Comparison of ENCODE assay signal across 14 cellular contexts in genomic region chr2:26727641-26728561, GRCh38. TPM values are rescaled to one million over a fixed set of nuclear protein-coding genes. Genes with fewer than 3 reads are reported as not detected.
DNase-seq lines count a peak whose midpoint lies in the region; ATAC-seq and TF ChIP-seq lines count a peak whose summit lies in the region.
"Had no signal": no experiment of that assay in that cellular context is flagged by ENCODE, and none has a peak within 500 bp of the region (broad histone marks: within the 10 kb centered on the region; RNA-seq: fewer than 3 reads in every experiment).

No MANE protein-coding gene starts in this region.

- no peaks in the 10 kb centered on the region for H3K36me3 ChIP-seq in CD8-positive, alpha-beta T cell (ENCODE audit: insufficient read depth, low read length)
- no peaks in the 10 kb centered on the region for H3K36me3 ChIP-seq in spleen

- no peak for TF ChIP-seq CTCF in CD8-positive, alpha-beta T cell (IDR thresholded peaks at IDR 0.05)
- TF ChIP-seq CTCF in spleen (IDR thresholded peaks at IDR 0.05 in 8 of 11, conservative IDR thresholded peaks at IDR 0.05 in 3 of 11): peak in 8 of 11 experiments; percentile 12 to 38 (median 24)
- no peak; the same call in 1 of the 2 replicates for TF ChIP-seq CTCF in RWPE1 (conservative IDR thresholded peaks at IDR 0.05; ENCODE audit: low read depth)
- TF ChIP-seq CTCF in GM10248 (IDR thresholded peaks at IDR 0.05; ENCODE audit: control extremely low read depth, extremely low read depth, low read depth, missing control alignments): no peak

- WGBS in spleen, 5 donors: 54 to 81% (median 75%) methylated on average over 74 to 101 of the region's 101 CpGs

- H3K9me3 Mint-ChIP-seq in CD8-positive, alpha-beta T cell: no peaks in the 10 kb centered on the region
- H3K9me3 Mint-ChIP-seq in activated CD4-positive, alpha-beta T cell treated with anti-CD3 and anti-CD28 coated beads, Interleukin-2, amount 10 ng/mL, durations not matched to agents 7 days and 5 days: no peaks in the 10 kb centered on the region
- H3K9me3 Mint-ChIP-seq: activated B cell treated with CpG ODN at 0.5 μM for 24 hours, type B pancreatic cell had no signal

- ATAC-seq in CD8-positive, alpha-beta T cell: peak; percentile 49

- H3K36me3 Mint-ChIP-seq in CD8-positive, alpha-beta T cell: no peaks in the 10 kb centered on the region
- no peaks in the 10 kb centered on the region for H3K36me3 Mint-ChIP-seq in activated CD4-positive, alpha-beta T cell treated with anti-CD3 and anti-CD28 coated beads, Interleukin-2, amount 10 ng/mL, durations not matched to agents 7 days and 5 days (ENCODE audit: low read depth)
- H3K36me3 Mint-ChIP-seq: type B pancreatic cell had no signal

- H3K9me3 ChIP-seq in CD8-positive, alpha-beta T cell (ENCODE audit: low read length): no peaks in the 10 kb centered on the region
- no peaks in the 10 kb centered on the region for H3K9me3 ChIP-seq in spleen

- H3K4me1 Mint-ChIP-seq in CD8-positive, alpha-beta T cell (ENCODE audit: low read depth): no peaks in the 10 kb centered on the region
- H3K4me1 Mint-ChIP-seq in activated CD4-positive, alpha-beta T cell treated with anti-CD3 and anti-CD28 coated beads, Interleukin-2, amount 10 ng/mL, durations not matched to agents 7 days and 5 days: no peaks in the 10 kb centered on the region
- H3K4me1 Mint-ChIP-seq: activated B cell treated with CpG ODN at 0.5 μM for 24 hours had no signal

- no peak for TF ChIP-seq POLR2A in spleen (IDR thresholded peaks at IDR 0.05)

- H3K4me3 Mint-ChIP-seq in CD8-positive, alpha-beta T cell: no peak overlapping the region
- no peak overlapping the region for H3K4me3 Mint-ChIP-seq in activated CD4-positive, alpha-beta T cell treated with anti-CD3 and anti-CD28 coated beads, Interleukin-2, amount 10 ng/mL, durations not matched to agents 7 days and 5 days
- H3K4me3 Mint-ChIP-seq: activated B cell treated with CpG ODN at 0.5 μM for 24 hours, type B pancreatic cell had no signal

- no peaks in the 10 kb centered on the region for H3K4me1 ChIP-seq in CD8-positive, alpha-beta T cell (ENCODE audit: insufficient read depth, low read length)
- H3K4me1 ChIP-seq in spleen: peaks cover 0 to 36% (median 15%) of the 10 kb centered on the region in 6 donors

- peaks cover 16% of the 10 kb centered on the region for H3K27me3 Mint-ChIP-seq in CD8-positive, alpha-beta T cell (ENCODE audit: low read depth)
- peaks cover 7% of the 10 kb centered on the region for H3K27me3 Mint-ChIP-seq in activated CD4-positive, alpha-beta T cell treated with anti-CD3 and anti-CD28 coated beads, Interleukin-2, amount 10 ng/mL, durations not matched to agents 7 days and 5 days
- H3K27me3 Mint-ChIP-seq: type B pancreatic cell had no signal

- no peaks in the 10 kb centered on the region for H3K27me3 ChIP-seq in CD8-positive, alpha-beta T cell (ENCODE audit: insufficient read depth, low read length)
- peaks cover 0 to 19% (median 4%) of the 10 kb centered on the region in 7 donors for H3K27me3 ChIP-seq in spleen (replicated peaks in 1 of 7)

- no peak overlapping the region for H3K4me3 ChIP-seq in CD8-positive, alpha-beta T cell (ENCODE audit: low read depth, low read length)
- peak overlapping the region in 2 of 8 donors; percentile 4 to 21 for H3K4me3 ChIP-seq in spleen

- intact Hi-C loops in CD8-positive, alpha-beta T cell (cut with DNase I, micrococcal nuclease): loop anchor here in 1 of 2 experiments (1.0 kb wide), 1 partner anchor 19 kb away; no protein-coding TSS in a partner anchor
- intact Hi-C loops in spleen (cut with DNase I; ENCODE audit: low total_unique reads): no loop called here

- H3K27ac ChIP-seq in CD8-positive, alpha-beta T cell (ENCODE audit: low read depth, low read length): no peak overlapping the region
- H3K27ac ChIP-seq in spleen (no peak overlapping the region), RWPE1 (no peak overlapping the region)

- H3K27ac Mint-ChIP-seq in CD8-positive, alpha-beta T cell: no peak overlapping the region
- no peak overlapping the region for H3K27ac Mint-ChIP-seq in activated CD4-positive, alpha-beta T cell treated with anti-CD3 and anti-CD28 coated beads, Interleukin-2, amount 10 ng/mL, durations not matched to agents 7 days and 5 days
- H3K27ac Mint-ChIP-seq: activated B cell treated with CpG ODN at 0.5 μM for 24 hours, type B pancreatic cell had no signal

- CTCF ChIA-PET in CD8-positive, alpha-beta T cell (lab: Charles Lee): interaction anchor here (1.4 to 4.0 kb wide), 2 partner anchors 9 to 17 kb away, joined by 3 to 14 read pairs; no protein-coding TSS in a partner anchor
- CTCF ChIA-PET in activated CD4-positive, alpha-beta T cell treated with anti-CD3 and anti-CD28 coated beads, Interleukin-2, amount 10 ng/mL, durations not matched to agents 7 days and 5 days (lab: Charles Lee): no interaction called here
- CTCF ChIA-PET in RWPE1 (lab: Yijun Ruan, JAX) (interaction anchor here (0.6 to 1.3 kb wide), 2 partner anchors 12 to 31 kb away, joined by 3 read pairs; no protein-coding TSS in a partner anchor), GM10248 (lab: Yijun Ruan, JAX) (interaction anchor here (2.1 kb wide), 1 partner anchor 18 kb away, joined by 7 read pairs; no protein-coding TSS in a partner anchor)

- POLR2A ChIA-PET in CD8-positive, alpha-beta T cell (lab: Charles Lee): no interaction called here
- POLR2A ChIA-PET in activated CD4-positive, alpha-beta T cell treated with anti-CD3 and anti-CD28 coated beads, Interleukin-2, amount 10 ng/mL, durations not matched to agents 7 days and 5 days (lab: Charles Lee): no interaction called here
- POLR2A ChIA-PET in RWPE1 (lab: Yijun Ruan, JAX; ENCODE audit: low non-redundant PET): no interaction called here
- POLR2A ChIA-PET in GM10248 (lab: Yijun Ruan, JAX): no interaction called here

- peak in 4 of 7 experiments; percentile 5 to 30 (median 9) for DNase-seq in CD8-positive, alpha-beta T cell
- DNase-seq in activated CD4-positive, alpha-beta T cell treated with anti-CD3 and anti-CD28 coated beads, Interleukin-2, amount 10 ng/mL, durations not matched to agents 7 days and 5 days: peak; percentile 13
- DNase-seq in fibroblast of gingiva (ENCODE audit: low read depth) (peak; percentile 30), spleen (no peak), RWPE1 (ENCODE audit: low spot score) (no peak), GM10248 (ENCODE audit: extremely low spot score) (no peak), COR-L47 (lab: John Stamatoyannopoulos, UW) (no peak), mesenteric fat pad (ENCODE audit: low spot score) (no peak)
- DNase-seq: activated B cell treated with CpG ODN at 0.5 μM for 24 hours, GOT3, NCI-H446, nucleus accumbens, SHP77 treated with DMSO at 0.1 percent for 48 hours had no signal

RNA-seq across cellular contexts. Expression of gene KCNK3, which starts 35.4 kb away (rescaled TPM):
- total RNA-seq in CD8-positive, alpha-beta T cell: not detected
- not detected for total RNA-seq in activated CD4-positive, alpha-beta T cell treated with anti-CD3 and anti-CD28 coated beads, Interleukin-2, amount 10 ng/mL, durations not matched to agents 7 days and 5 days
- total RNA-seq in spleen (1 to 10 TPM; 1.1 to 6.0 (median 2.9) TPM), mesenteric fat pad (1.9 TPM)
- polyA plus RNA-seq in spleen: 1 to 10 TPM in 1 of 3 donors, under 1 TPM in 2; 0.61 to 1.2 (median 0.83) TPM
- total RNA-seq: activated B cell treated with CpG ODN at 0.5 μM for 24 hours had no signal

RNA-seq across cellular contexts. Expression of gene SLC35F6, which starts 36.2 kb away (rescaled TPM):
- 10 to 100 TPM; 30.4 to 30.7 TPM for total RNA-seq in CD8-positive, alpha-beta T cell
- total RNA-seq in activated CD4-positive, alpha-beta T cell treated with anti-CD3 and anti-CD28 coated beads, Interleukin-2, amount 10 ng/mL, durations not matched to agents 7 days and 5 days: 10 to 100 TPM; 20.2 to 20.6 TPM
- total RNA-seq in spleen (10 to 100 TPM; 28.3 to 50.2 (median 40.0) TPM), mesenteric fat pad (65.5 TPM)
- 10 to 100 TPM in 1 of 3 donors, 1 to 10 TPM in 2; 5.3 to 10.9 (median 7.0) TPM for polyA plus RNA-seq in spleen

RNA-seq across cellular contexts. Expression of gene CENPA, which starts 58.0 kb away (rescaled TPM):
- total RNA-seq in CD8-positive, alpha-beta T cell: under 1 TPM; 0.39 to 0.62 TPM
- total RNA-seq in activated CD4-positive, alpha-beta T cell treated with anti-CD3 and anti-CD28 coated beads, Interleukin-2, amount 10 ng/mL, durations not matched to agents 7 days and 5 days: 10 to 100 TPM; 53.0 to 55.1 TPM
- total RNA-seq in spleen (1 to 10 TPM in 6 of 7 donors, not detected in 1; 1.1 to 7.3 (median 4.2) TPM), mesenteric fat pad (0.32 TPM)
- polyA plus RNA-seq in spleen: 1 to 10 TPM in 2 of 3 donors, under 1 TPM in 1; 0.80 to 5.5 (median 2.5) TPM

Comparison
In these comparisons a context has a peak if more than half of its experiments do, and no peak if none do; other contexts are left out.
1. DNase-seq: peak in CD8-positive, alpha-beta T cell (4 of 7), activated CD4-positive, alpha-beta T cell treated with anti-CD3 and anti-CD28 coated beads, Interleukin-2, amount 10 ng/mL, durations not matched to agents 7 days and 5 days (single experiment) and fibroblast of gingiva (single experiment); none in spleen (single experiment), RWPE1 (single experiment), GM10248 (single experiment), COR-L47 (single experiment) and mesenteric fat pad (single experiment).
2. CTCF ChIP-seq: peak in spleen (8 of 11); none in CD8-positive, alpha-beta T cell (single experiment), RWPE1 (single experiment) and GM10248 (single experiment).
3. RNA of gene CENPA, which starts 58.0 kb away (total RNA-seq): 53.0 to 55.1 TPM in activated CD4-positive, alpha-beta T cell treated with anti-CD3 and anti-CD28 coated beads, Interleukin-2, amount 10 ng/mL, durations not matched to agents 7 days and 5 days; 1.1 to 7.3 TPM in spleen, 0.39 to 0.62 TPM in CD8-positive, alpha-beta T cell and 0.32 TPM in mesenteric fat pad (single experiment); every median in the first group is over 4 times any median in the second.